In genomic region chr1:68653882-68654281, GRCh38 we compare ENCODE assay signal across 35 cellular contexts.
"Had no signal": no experiment of that assay in that cellular context is flagged by ENCODE, and none has a peak within 500 bp of the region (broad histone marks: within the 10 kb centered on the region; RNA-seq: fewer than 3 reads in every experiment).

No MANE protein-coding gene starts in this region.

- H3K27me3 ChIP-seq: MG63 had no signal

- H3K9me3 ChIP-seq: MG63 had no signal

- H3K36me3 ChIP-seq: MG63 had no signal

- DNase-seq: Karpas-422, Kasumi-1, MG63, MM.1S, MV-4-11, NCI-H1048, NCI-H1092, NCI-H1092 treated with DMSO at 0.1 percent for 48 hours, NCI-H1105, NCI-H1105 treated with DMSO at 0.1 percent for 48 hours, NCI-H1417, NCI-H1417 treated with DMSO at 0.1 percent for 48 hours, NCI-H1436, NCI-H1436 treated with DMSO at 0.1 percent for 48 hours, NCI-H146, NCI-H1694, NCI-H1694 treated with DMSO at 0.1 percent for 48 hours, NCI-H187, NCI-H187 treated with DMSO at 0.1 percent for 48 hours, NCI-H1930, NCI-H2029, NCI-H2029 treated with DMSO at 0.1 percent for 48 hours, NCI-H2081, NCI-H2081 treated with DMSO at 0.1 percent for 48 hours, NCI-H2107, NCI-H2171, NCI-H2171 treated with DMSO at 0.1 percent for 48 hours, NCI-H2227 treated with DMSO at 0.1 percent for 48 hours, NCI-H226, NCI-H345, NCI-H446, NCI-H446 treated with DMSO at 0.1 percent for 48 hours, NCI-H510A, NCI-H510A treated with DMSO at 0.1 percent for 48 hours, NCI-H524 had no signal

- H3K4me3 ChIP-seq: MG63 had no signal
